ENCODE assay signal across 1 cellular context in the genomic region with DNA sequence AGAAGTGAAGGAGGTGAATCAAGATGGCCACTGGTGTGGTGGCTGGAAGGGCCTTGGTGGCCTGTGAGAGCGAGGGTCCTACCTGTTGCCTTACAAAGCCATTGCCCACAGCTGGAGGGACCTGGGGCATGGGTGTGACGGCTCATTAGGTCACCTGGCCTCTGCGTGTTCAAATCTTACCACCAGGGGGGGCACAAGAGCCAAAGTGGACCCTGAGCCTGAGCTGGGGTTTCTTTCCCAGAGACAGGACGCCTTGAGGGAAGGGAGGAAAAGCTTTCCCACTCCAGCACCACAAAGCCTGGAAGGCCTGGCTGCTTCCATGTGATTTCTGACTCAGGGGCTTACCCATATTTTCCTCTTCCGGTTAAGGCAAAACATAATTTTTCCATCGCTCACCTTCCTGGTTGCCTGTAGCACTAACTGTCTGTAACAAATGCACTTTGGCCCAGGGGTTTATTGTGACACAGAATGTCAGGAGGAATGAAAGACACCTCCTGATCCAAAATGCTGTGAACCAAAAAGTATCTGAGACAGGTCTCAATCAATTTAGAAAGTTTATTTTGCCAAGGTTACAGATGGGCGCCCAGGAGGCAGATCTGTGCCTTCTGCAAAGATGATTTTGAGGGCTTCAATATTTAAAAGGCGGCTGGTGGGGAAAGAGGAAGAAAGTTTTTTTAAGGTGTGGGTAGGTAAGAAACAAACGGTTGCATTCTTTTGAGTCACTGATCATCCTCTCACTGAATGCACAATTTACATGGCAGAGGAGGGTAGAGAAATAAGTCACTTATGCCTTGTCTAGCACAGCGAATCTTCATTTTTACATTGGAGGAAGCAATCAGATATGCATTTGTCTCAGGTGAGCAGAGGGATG.
TF ChIP-seq lines count a peak whose summit lies in the region.

No MANE protein-coding gene starts in this region.

TF ChIP-seq in HepG2, 621 proteins besides CTCF, POLR2A, EP300 and RAD21 (continued from another document and continues in another):
- TF ChIP-seq, protein P1, sequence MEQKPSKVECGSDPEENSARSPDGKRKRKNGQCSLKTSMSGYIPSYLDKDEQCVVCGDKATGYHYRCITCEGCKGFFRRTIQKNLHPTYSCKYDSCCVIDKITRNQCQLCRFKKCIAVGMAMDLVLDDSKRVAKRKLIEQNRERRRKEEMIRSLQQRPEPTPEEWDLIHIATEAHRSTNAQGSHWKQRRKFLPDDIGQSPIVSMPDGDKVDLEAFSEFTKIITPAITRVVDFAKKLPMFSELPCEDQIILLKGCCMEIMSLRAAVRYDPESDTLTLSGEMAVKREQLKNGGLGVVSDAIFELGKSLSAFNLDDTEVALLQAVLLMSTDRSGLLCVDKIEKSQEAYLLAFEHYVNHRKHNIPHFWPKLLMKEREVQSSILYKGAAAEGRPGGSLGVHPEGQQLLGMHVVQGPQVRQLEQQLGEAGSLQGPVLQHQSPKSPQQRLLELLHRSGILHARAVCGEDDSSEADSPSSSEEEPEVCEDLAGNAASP (CRISPR knock-in tag; IDR thresholded peaks at IDR 0.05; ENCODE audit: borderline replicate concordance) = no peak
- no peak for TF ChIP-seq ZNF800 (CRISPR knock-in tag; IDR thresholded peaks at IDR 0.05)
- no peak for TF ChIP-seq HNRNPLL (IDR thresholded peaks at IDR 0.05; ENCODE audit: low read depth, low read length, poor library complexity, severe bottlenecking)
- TF ChIP-seq, protein P2, sequence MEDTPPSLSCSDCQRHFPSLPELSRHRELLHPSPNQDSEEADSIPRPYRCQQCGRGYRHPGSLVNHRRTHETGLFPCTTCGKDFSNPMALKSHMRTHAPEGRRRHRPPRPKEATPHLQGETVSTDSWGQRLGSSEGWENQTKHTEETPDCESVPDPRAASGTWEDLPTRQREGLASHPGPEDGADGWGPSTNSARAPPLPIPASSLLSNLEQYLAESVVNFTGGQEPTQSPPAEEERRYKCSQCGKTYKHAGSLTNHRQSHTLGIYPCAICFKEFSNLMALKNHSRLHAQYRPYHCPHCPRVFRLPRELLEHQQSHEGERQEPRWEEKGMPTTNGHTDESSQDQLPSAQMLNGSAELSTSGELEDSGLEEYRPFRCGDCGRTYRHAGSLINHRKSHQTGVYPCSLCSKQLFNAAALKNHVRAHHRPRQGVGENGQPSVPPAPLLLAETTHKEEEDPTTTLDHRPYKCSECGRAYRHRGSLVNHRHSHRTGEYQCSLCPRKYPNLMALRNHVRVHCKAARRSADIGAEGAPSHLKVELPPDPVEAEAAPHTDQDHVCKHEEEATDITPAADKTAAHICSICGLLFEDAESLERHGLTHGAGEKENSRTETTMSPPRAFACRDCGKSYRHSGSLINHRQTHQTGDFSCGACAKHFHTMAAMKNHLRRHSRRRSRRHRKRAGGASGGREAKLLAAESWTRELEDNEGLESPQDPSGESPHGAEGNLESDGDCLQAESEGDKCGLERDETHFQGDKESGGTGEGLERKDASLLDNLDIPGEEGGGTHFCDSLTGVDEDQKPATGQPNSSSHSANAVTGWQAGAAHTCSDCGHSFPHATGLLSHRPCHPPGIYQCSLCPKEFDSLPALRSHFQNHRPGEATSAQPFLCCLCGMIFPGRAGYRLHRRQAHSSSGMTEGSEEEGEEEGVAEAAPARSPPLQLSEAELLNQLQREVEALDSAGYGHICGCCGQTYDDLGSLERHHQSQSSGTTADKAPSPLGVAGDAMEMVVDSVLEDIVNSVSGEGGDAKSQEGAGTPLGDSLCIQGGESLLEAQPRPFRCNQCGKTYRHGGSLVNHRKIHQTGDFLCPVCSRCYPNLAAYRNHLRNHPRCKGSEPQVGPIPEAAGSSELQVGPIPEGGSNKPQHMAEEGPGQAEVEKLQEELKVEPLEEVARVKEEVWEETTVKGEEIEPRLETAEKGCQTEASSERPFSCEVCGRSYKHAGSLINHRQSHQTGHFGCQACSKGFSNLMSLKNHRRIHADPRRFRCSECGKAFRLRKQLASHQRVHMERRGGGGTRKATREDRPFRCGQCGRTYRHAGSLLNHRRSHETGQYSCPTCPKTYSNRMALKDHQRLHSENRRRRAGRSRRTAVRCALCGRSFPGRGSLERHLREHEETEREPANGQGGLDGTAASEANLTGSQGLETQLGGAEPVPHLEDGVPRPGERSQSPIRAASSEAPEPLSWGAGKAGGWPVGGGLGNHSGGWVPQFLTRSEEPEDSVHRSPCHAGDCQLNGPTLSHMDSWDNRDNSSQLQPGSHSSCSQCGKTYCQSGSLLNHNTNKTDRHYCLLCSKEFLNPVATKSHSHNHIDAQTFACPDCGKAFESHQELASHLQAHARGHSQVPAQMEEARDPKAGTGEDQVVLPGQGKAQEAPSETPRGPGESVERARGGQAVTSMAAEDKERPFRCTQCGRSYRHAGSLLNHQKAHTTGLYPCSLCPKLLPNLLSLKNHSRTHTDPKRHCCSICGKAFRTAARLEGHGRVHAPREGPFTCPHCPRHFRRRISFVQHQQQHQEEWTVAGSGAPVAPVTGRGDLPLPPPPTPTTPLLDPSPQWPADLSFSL (CRISPR knock-in tag; IDR thresholded peaks at IDR 0.05) = no peak
- TF ChIP-seq ZFAT (CRISPR knock-in tag; conservative IDR thresholded peaks at IDR 0.05) = no peak
- TF ChIP-seq, protein P3, sequence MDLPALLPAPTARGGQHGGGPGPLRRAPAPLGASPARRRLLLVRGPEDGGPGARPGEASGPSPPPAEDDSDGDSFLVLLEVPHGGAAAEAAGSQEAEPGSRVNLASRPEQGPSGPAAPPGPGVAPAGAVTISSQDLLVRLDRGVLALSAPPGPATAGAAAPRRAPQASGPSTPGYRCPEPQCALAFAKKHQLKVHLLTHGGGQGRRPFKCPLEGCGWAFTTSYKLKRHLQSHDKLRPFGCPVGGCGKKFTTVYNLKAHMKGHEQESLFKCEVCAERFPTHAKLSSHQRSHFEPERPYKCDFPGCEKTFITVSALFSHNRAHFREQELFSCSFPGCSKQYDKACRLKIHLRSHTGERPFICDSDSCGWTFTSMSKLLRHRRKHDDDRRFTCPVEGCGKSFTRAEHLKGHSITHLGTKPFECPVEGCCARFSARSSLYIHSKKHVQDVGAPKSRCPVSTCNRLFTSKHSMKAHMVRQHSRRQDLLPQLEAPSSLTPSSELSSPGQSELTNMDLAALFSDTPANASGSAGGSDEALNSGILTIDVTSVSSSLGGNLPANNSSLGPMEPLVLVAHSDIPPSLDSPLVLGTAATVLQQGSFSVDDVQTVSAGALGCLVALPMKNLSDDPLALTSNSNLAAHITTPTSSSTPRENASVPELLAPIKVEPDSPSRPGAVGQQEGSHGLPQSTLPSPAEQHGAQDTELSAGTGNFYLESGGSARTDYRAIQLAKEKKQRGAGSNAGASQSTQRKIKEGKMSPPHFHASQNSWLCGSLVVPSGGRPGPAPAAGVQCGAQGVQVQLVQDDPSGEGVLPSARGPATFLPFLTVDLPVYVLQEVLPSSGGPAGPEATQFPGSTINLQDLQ (CRISPR knock-in tag; IDR thresholded peaks at IDR 0.05) = no peak
- TF ChIP-seq ZNF703 (CRISPR knock-in tag; IDR thresholded peaks at IDR 0.05; ENCODE audit: borderline replicate concordance) = no peak
- TF ChIP-seq CAMTA2 (CRISPR knock-in tag; IDR thresholded peaks at IDR 0.05; ENCODE audit: borderline replicate concordance) = no peak
- TF ChIP-seq, protein P4, sequence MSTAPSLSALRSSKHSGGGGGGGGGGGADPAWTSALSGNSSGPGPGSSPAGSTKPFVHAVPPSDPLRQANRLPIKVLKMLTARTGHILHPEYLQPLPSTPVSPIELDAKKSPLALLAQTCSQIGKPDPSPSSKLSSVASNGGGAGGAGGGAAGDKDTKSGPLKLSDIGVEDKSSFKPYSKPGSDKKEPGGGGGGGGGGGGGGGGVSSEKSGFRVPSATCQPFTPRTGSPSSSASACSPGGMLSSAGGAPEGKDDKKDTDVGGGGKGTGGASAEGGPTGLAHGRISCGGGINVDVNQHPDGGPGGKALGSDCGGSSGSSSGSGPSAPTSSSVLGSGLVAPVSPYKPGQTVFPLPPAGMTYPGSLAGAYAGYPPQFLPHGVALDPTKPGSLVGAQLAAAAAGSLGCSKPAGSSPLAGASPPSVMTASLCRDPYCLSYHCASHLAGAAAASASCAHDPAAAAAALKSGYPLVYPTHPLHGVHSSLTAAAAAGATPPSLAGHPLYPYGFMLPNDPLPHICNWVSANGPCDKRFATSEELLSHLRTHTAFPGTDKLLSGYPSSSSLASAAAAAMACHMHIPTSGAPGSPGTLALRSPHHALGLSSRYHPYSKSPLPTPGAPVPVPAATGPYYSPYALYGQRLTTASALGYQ (CRISPR knock-in tag; IDR thresholded peaks at IDR 0.05) = no peak
- no peak for TF ChIP-seq ZNF552 (CRISPR knock-in tag; IDR thresholded peaks at IDR 0.05; ENCODE audit: borderline replicate concordance)
- no peak for TF ChIP-seq ATF4 (CRISPR knock-in tag; IDR thresholded peaks at IDR 0.05)
- TF ChIP-seq FOXK1 (CRISPR knock-in tag; IDR thresholded peaks at IDR 0.05; ENCODE audit: borderline replicate concordance, low read depth) = peak; percentile 28; the same call in 1 of the 2 replicates
- TF ChIP-seq ZNF607 (CRISPR knock-in tag; IDR thresholded peaks at IDR 0.05; ENCODE audit: borderline replicate concordance) = no peak
- TF ChIP-seq ELF3 (CRISPR knock-in tag; IDR thresholded peaks at IDR 0.05) = peak; percentile 53
- no peak for TF ChIP-seq HNRNPK (IDR thresholded peaks at IDR 0.05; ENCODE audit: low read depth, low read length, poor library complexity, severe bottlenecking)
- TF ChIP-seq ZNF441 (CRISPR knock-in tag; IDR thresholded peaks at IDR 0.05; ENCODE audit: borderline replicate concordance) = no peak
- peak; percentile 37; the same call in 1 of the 2 replicates for TF ChIP-seq ZFY (CRISPR knock-in tag; IDR thresholded peaks at IDR 0.05)
- no peak for TF ChIP-seq ZNF879 (CRISPR knock-in tag; IDR thresholded peaks at IDR 0.05)
- no peak for TF ChIP-seq HCFC1 (IDR thresholded peaks at IDR 0.05; ENCODE audit: low read depth, low read length)
- TF ChIP-seq ZNF7 (CRISPR knock-in tag; IDR thresholded peaks at IDR 0.05) = no peak
- no peak for TF ChIP-seq ERF (CRISPR knock-in tag; IDR thresholded peaks at IDR 0.05)
- no peak for TF ChIP-seq SSRP1 (CRISPR knock-in tag; IDR thresholded peaks at IDR 0.05)
- TF ChIP-seq TAF15 (IDR thresholded peaks at IDR 0.05; ENCODE audit: low read depth, low read length, poor library complexity, severe bottlenecking) = no peak
- TF ChIP-seq ZBTB37 (CRISPR knock-in tag; IDR thresholded peaks at IDR 0.05) = no peak
- TF ChIP-seq ZBTB3 (CRISPR knock-in tag; IDR thresholded peaks at IDR 0.05; ENCODE audit: borderline replicate concordance, low read depth) = no peak
- TF ChIP-seq ZSCAN20 (CRISPR knock-in tag; IDR thresholded peaks at IDR 0.05; ENCODE audit: borderline replicate concordance) = no peak; the same call in 1 of the 2 replicates
- TF ChIP-seq, protein P5, sequence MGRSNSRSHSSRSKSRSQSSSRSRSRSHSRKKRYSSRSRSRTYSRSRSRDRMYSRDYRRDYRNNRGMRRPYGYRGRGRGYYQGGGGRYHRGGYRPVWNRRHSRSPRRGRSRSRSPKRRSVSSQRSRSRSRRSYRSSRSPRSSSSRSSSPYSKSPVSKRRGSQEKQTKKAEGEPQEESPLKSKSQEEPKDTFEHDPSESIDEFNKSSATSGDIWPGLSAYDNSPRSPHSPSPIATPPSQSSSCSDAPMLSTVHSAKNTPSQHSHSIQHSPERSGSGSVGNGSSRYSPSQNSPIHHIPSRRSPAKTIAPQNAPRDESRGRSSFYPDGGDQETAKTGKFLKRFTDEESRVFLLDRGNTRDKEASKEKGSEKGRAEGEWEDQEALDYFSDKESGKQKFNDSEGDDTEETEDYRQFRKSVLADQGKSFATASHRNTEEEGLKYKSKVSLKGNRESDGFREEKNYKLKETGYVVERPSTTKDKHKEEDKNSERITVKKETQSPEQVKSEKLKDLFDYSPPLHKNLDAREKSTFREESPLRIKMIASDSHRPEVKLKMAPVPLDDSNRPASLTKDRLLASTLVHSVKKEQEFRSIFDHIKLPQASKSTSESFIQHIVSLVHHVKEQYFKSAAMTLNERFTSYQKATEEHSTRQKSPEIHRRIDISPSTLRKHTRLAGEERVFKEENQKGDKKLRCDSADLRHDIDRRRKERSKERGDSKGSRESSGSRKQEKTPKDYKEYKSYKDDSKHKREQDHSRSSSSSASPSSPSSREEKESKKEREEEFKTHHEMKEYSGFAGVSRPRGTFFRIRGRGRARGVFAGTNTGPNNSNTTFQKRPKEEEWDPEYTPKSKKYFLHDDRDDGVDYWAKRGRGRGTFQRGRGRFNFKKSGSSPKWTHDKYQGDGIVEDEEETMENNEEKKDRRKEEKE (IDR thresholded peaks at IDR 0.05) = no peak
